12 cellular contexts compared by ENCODE assay signal in the genomic region with DNA sequence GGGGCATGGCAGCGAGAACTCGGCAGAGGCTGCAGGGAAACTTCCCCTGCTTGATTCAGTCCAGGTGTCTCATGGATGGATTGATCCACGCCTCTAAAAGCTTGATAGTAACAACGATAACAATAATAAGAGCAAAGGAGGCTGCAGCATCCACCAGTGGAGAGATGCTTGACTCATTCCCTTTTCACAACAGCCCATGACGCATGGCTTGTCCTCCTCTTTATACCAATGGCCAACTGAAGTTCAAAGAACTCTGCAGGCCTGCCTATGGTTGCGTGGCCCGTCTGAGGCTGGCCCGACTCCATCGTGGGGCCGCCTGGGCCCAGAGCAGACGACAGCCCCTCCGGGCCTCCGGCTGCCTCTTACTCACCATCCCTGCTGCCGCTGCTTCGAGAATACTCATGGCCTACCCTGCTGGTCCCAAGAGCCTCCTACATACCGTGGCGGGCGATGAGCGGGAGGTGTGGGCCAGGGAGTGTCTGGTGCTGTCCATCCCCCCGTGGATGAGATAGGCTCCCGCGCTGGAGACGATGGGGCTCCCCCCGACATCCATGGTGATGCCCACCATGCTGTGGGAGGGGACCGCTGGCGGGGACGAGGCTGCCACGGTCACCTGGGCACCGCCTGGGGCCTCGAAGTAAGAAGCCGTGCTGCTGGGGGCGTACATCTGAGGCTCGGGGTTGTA.
DNase-seq lines count a peak whose midpoint lies in the region; ATAC-seq and TF ChIP-seq lines count a peak whose summit lies in the region.
"Had no signal": no experiment of that assay in that cellular context is flagged by ENCODE, and none has a peak within 500 bp of the region (broad histone marks: within the 10 kb centered on the region; RNA-seq: fewer than 3 reads in every experiment).

No MANE protein-coding gene starts in this region.

- intact Hi-C loops in sciatic nerve (cut with DNase I), result loop anchor here (10.0 kb wide), 1 partner anchor 175 kb away; no protein-coding TSS in a partner anchor

- TF ChIP-seq CTCF in chondrocyte (IDR thresholded peaks at IDR 0.05), result no peak

- no peak overlapping the region for H3K4me3 Mint-ChIP-seq in chondrocyte (ENCODE audit: unreplicated experiment)
- H3K4me3 Mint-ChIP-seq: CD4-positive, alpha-beta memory T cell had no signal

- no peaks in the 10 kb centered on the region for H3K27me3 Mint-ChIP-seq in chondrocyte (ENCODE audit: low read depth)
- H3K27me3 Mint-ChIP-seq: CD4-positive, alpha-beta memory T cell had no signal

- peaks cover 8% of the 10 kb centered on the region for H3K36me3 Mint-ChIP-seq in chondrocyte (ENCODE audit: low read depth)

- peak; percentile 14 for ATAC-seq in HG03432 (IDR thresholded peaks at IDR 0.05; ENCODE audit: unreplicated experiment)
- peak; percentile 7 for ATAC-seq in sciatic nerve
- no peak for ATAC-seq in GM18909 (IDR thresholded peaks at IDR 0.05; ENCODE audit: poor library complexity, unreplicated experiment)
- ATAC-seq: A549 had no signal

- no peaks in the 10 kb centered on the region for H3K9me3 Mint-ChIP-seq in chondrocyte (ENCODE audit: low read depth)
- H3K9me3 Mint-ChIP-seq: CD4-positive, alpha-beta memory T cell had no signal

- DNase-seq in activated CD8-positive, alpha-beta memory T cell treated with anti-CD3 and anti-CD28 coated beads for 24 hours, result peak; percentile 42
- DNase-seq in activated CD8-positive, alpha-beta memory T cell treated with anti-CD3 and anti-CD28 coated beads, Interleukin-2, amount 50 U/mL, for 4 hours, result no peak
- DNase-seq in chondrocyte (ENCODE audit: low spot score) (peak; percentile 81), sciatic nerve (ENCODE audit: low spot score) (peak; percentile 42), DMS53 (lab: John Stamatoyannopoulos, UW) (no peak), inferior parietal cortex (ENCODE audit: extremely low spot score) (no peak)
- DNase-seq: CD4-positive, alpha-beta memory T cell; NCI-H446 treated with DMSO at 0.1 percent for 48 hours; SK-N-SH had no signal

- no peak overlapping the region for H3K27ac Mint-ChIP-seq in chondrocyte (ENCODE audit: unreplicated experiment)

- no peaks in the 10 kb centered on the region for H3K4me1 Mint-ChIP-seq in chondrocyte (ENCODE audit: low read depth)

Comparison
In these comparisons a context has a peak if more than half of its experiments do, and no peak if none do; other contexts are left out.
1. DNase-seq: peak in activated CD8-positive, alpha-beta memory T cell treated with anti-CD3 and anti-CD28 coated beads for 24 hours (single experiment), chondrocyte (single experiment) and sciatic nerve (single experiment); none in activated CD8-positive, alpha-beta memory T cell treated with anti-CD3 and anti-CD28 coated beads, Interleukin-2, amount 50 U/mL, for 4 hours (single experiment), DMS53 (single experiment) and inferior parietal cortex (single experiment).